ENCODE assay signal across 25 cellular contexts in genomic region chr9:37410354-37410861, GRCh38. TPM values are rescaled to one million over a fixed set of nuclear protein-coding genes. Genes with fewer than 3 reads are reported as not detected.
A peak's percentile ranks its signal among the peaks of the same experiment; 100 is the strongest.
DNase-seq lines count a peak whose midpoint lies in the region; FAIRE-seq and TF ChIP-seq lines count a peak whose summit lies in the region.
"Had no signal": no experiment of that assay in that cellular context is flagged by ENCODE, and none has a peak within 500 bp of the region (broad histone marks: within the 10 kb centered on the region; RNA-seq: fewer than 3 reads in every experiment).

No MANE protein-coding gene starts in this region.

- H3K9me2 ChIP-seq in Karpas-422 (replicated peaks; ENCODE audit: insufficient read depth, low read length): no peaks in the 10 kb centered on the region

- H4K5ac ChIP-seq in H1 (ENCODE audit: insufficient read length, low read depth, low read length): no peak overlapping the region

- H2AK5ac ChIP-seq in H1 (ENCODE audit: low read depth, low read length): no peak overlapping the region

- WGBS in H1 (ENCODE audit: extremely low coverage in 1 of 2, insufficient coverage in 1 of 2, insufficient read length in 1 of 2, insufficient replicate concordance in 2 of 2, low coverage in 1 of 2, low lambda C conversion rate in 2 of 2, missing lambda C conversion rate in 1 of 2), 2 experiments: 96% methylated on average over 9 of the region's 9 CpGs; no CpG with 5 or more reads in 1 of the 2 experiments
- 87 to 88% methylated on average over 9 of the region's 9 CpGs for WGBS in tibial nerve, 2 donors

- H3K36me3 ChIP-seq in BLaER1 (no peaks in the 10 kb centered on the region), GM06990 (ENCODE audit: control insufficient read depth, insufficient read depth, low read length) (no peaks in the 10 kb centered on the region), Karpas-422 (ENCODE audit: insufficient read depth, low read length) (no peaks in the 10 kb centered on the region), H1 (ENCODE audit: control insufficient read depth in 2 of 4, insufficient read depth in 4 of 4, low read length in 3 of 4) (no peaks in the 10 kb centered on the region), tibial nerve (no peaks in the 10 kb centered on the region)
- H3K36me3 ChIP-seq: left lung, MG63, sigmoid colon, thoracic aorta had no signal

- H4K91ac ChIP-seq in H1 (replicated peaks; ENCODE audit: insufficient read length, low read length): no peak overlapping the region

- no peak overlapping the region for H3K56ac ChIP-seq in H1 (replicated peaks; ENCODE audit: insufficient read length, low read depth, low read length)

- TF ChIP-seq POLR2A in H1 (IDR thresholded peaks at IDR 0.05; ENCODE audit: control extremely low read depth in 1 of 2, low read depth in 2 of 2, low read length in 2 of 2) (no peak), tibial nerve (IDR thresholded peaks at IDR 0.05) (no peak)

- H3K27ac ChIP-seq in BLaER1 (peak overlapping the region; percentile 82), Karpas-422 (ENCODE audit: low read length) (peak overlapping the region; percentile 99), H1 (ENCODE audit: low read depth, low read length) (0 out of 2 replicates have a peak overlapping the region, but pooled peaks have one; percentile 20), tibial nerve (no peak overlapping the region)
- H3K27ac ChIP-seq: left lung, parathyroid adenoma, sigmoid colon, thoracic aorta had no signal

- H2BK15ac ChIP-seq in H1 (ENCODE audit: low read length): no peak overlapping the region

- peaks cover 95% of the 10 kb centered on the region for H3K4me1 ChIP-seq in BLaER1
- H3K4me1 ChIP-seq in Karpas-422 (ENCODE audit: low read length): peaks cover 89% of the 10 kb centered on the region
- peaks cover 0 to 17% (median 9%) of the 10 kb centered on the region in 4 experiments; a peak in 6 of 7 replicates for H3K4me1 ChIP-seq in H1 (replicated peaks in 1 of 4; ENCODE audit: control insufficient read depth in 3 of 4, insufficient read depth in 4 of 4, low read length in 3 of 4)
- peaks cover 0 to 11% (median 4%) of the 10 kb centered on the region in 4 donors for H3K4me1 ChIP-seq in tibial nerve
- H3K4me1 ChIP-seq: parathyroid adenoma had no signal

- no peak for FAIRE-seq in H1 (lab: Jason Lieb, UNC)
- FAIRE-seq: colon, frontal cortex, H54 had no signal

- H3K4me2 ChIP-seq in BLaER1 (peak overlapping the region; percentile 75), Karpas-422 (ENCODE audit: low read depth, low read length, poor library complexity, severe bottlenecking) (peak overlapping the region; percentile 58), H1 (ENCODE audit: insufficient read depth in 1 of 2, low read depth in 2 of 2, low read length in 2 of 2) (no peak overlapping the region)

- H2BK120ac ChIP-seq in H1 (replicated peaks; ENCODE audit: low read depth, low read length): no peak overlapping the region

- no peak overlapping the region for H3K4me3 ChIP-seq in BLaER1
- peak overlapping the region; percentile 19 for H3K4me3 ChIP-seq in GM06990 (replicated peaks; ENCODE audit: low read depth, low read length)
- H3K4me3 ChIP-seq in Karpas-422 (ENCODE audit: low read length): peak overlapping the region; percentile 45; the same call in 1 of the 2 replicates
- H3K4me3 ChIP-seq in H1 (ENCODE audit: extremely low read depth in 1 of 4, insufficient read depth in 2 of 4, low read depth in 3 of 4, low read length in 4 of 4): no peak overlapping the region
- no peak overlapping the region for H3K4me3 ChIP-seq in tibial nerve
- H3K4me3 ChIP-seq: left lung, MG63, sigmoid colon, thoracic aorta had no signal

- H3K18ac ChIP-seq in H1 (ENCODE audit: extremely low read depth, low read length): no peak overlapping the region; the same call in 1 of the 2 replicates

- H3K79me1 ChIP-seq in H1 (ENCODE audit: low read depth, low read length): no peaks in the 10 kb centered on the region

- no peaks in the 10 kb centered on the region for H3K9me3 ChIP-seq in BLaER1
- no peaks in the 10 kb centered on the region for H3K9me3 ChIP-seq in Karpas-422 (ENCODE audit: low read length)
- H3K9me3 ChIP-seq in H1 (ENCODE audit: insufficient read depth in 2 of 2, low read depth in 1 of 2, low read length in 1 of 2): no peaks in the 10 kb centered on the region
- no peaks in the 10 kb centered on the region for H3K9me3 ChIP-seq in tibial nerve
- H3K9me3 ChIP-seq: left lung, MG63, sigmoid colon, thoracic aorta had no signal

- no peak overlapping the region for H2BK5ac ChIP-seq in H1 (ENCODE audit: low read depth, low read length)

- H2BK20ac ChIP-seq in H1 (ENCODE audit: low read length): 0 out of 2 replicates have a peak overlapping the region, but pooled peaks have one; percentile 61

- H3K27me3 ChIP-seq in BLaER1 (no peaks in the 10 kb centered on the region), GM06990 (replicated peaks; ENCODE audit: control insufficient read depth, insufficient read depth, low read length) (no peaks in the 10 kb centered on the region), Karpas-422 (ENCODE audit: low read length) (no peaks in the 10 kb centered on the region), H1 (replicated peaks in 1 of 4; ENCODE audit: control insufficient read depth in 3 of 4, extremely low read depth in 1 of 4, insufficient read depth in 3 of 4, low read length in 3 of 4) (no peaks in the 10 kb centered on the region), tibial nerve (no peaks in the 10 kb centered on the region)
- H3K27me3 ChIP-seq: left lung, MG63, sigmoid colon had no signal

- POLR2A ChIA-PET in H1 (lab: Charles Lee; ENCODE audit: partially characterized antibody): interaction anchor here (0.6 to 1.8 kb wide), 6 partner anchors 17 to 55 kb away, joined by 3 to 10 read pairs (median 4); partner anchors contain the start of gene ZBTB5

- H2AFZ ChIP-seq in Karpas-422 (ENCODE audit: low read length) (0 out of 2 replicates have a peak overlapping the region, but pooled peaks have one; percentile 1), H1 (ENCODE audit: low read length) (0 out of 2 replicates have a peak overlapping the region, but pooled peaks have one; percentile 55)
- H2AFZ ChIP-seq: parathyroid adenoma had no signal

- DNase-seq in GM06990 (ENCODE audit: extremely low read depth, insufficient read length) (peak; percentile 69), Karpas-422 (peak; percentile 75), H1 (ENCODE audit: low read depth in 1 of 2, low spot score in 2 of 2) (no peak), NCI-H510A treated with DMSO at 0.1 percent for 48 hours (lab: John Stamatoyannopoulos, UW) (no peak), tibial nerve (ENCODE audit: low spot score in 2 of 2) (no peak), HT-29 (ENCODE audit: low spot score) (no peak)
- DNase-seq: activated CD4-positive, alpha-beta T cell treated with anti-CD3 and anti-CD28 coated beads, Interleukin-2, amount 10 ng/mL, durations not matched to agents 7 days and 5 days; activated CD8-positive, alpha-beta memory T cell treated with anti-CD3 and anti-CD28 coated beads, Interleukin-2, amount 50 U/mL, for 4 hours; activated gamma-delta T cell treated with Interleukin-2 at 50 U/mL for 16 hours; CD4-positive, alpha-beta T cell; DMS153; effector memory CD8-positive, alpha-beta T cell; hippocampal formation; left lung; midbrain; NCI-H1436; NCI-H510A; sigmoid colon had no signal

- peak overlapping the region; percentile 39; the same call in 1 of the 2 replicates for H2BK12ac ChIP-seq in H1 (ENCODE audit: low read depth, low read length)

- H3K14ac ChIP-seq in H1 (ENCODE audit: insufficient read length): no peak overlapping the region

- H3K4ac ChIP-seq in H1 (replicated peaks; ENCODE audit: insufficient read length, low read depth, low read length): no peak overlapping the region

- TF ChIP-seq CTCF in GM06990 (IDR thresholded peaks at IDR 0.05; ENCODE audit: insufficient read depth, low read length, poor library complexity, severe bottlenecking): no peak
- TF ChIP-seq CTCF in H1 (IDR thresholded peaks at IDR 0.05; ENCODE audit: control extremely low read depth in 1 of 3, insufficient read depth in 1 of 3, low read depth in 1 of 3, low read length in 3 of 3): no peak
- no peak for TF ChIP-seq CTCF in tibial nerve (IDR thresholded peaks at IDR 0.05)

- no peaks in the 10 kb centered on the region; the same call in 1 of the 2 replicates for H3K23me2 ChIP-seq in H1 (ENCODE audit: low read depth, low read length)

- no peak overlapping the region for H3K23ac ChIP-seq in H1 (ENCODE audit: insufficient read length)

- H4K20me1 ChIP-seq in BLaER1: no peaks in the 10 kb centered on the region
- no peaks in the 10 kb centered on the region for H4K20me1 ChIP-seq in Karpas-422 (ENCODE audit: insufficient read depth, low read depth, low read length)
- H4K20me1 ChIP-seq in H1 (replicated peaks in 1 of 2; ENCODE audit: control insufficient read depth in 1 of 2, insufficient read depth in 2 of 2, low read length in 2 of 2): no peaks in the 10 kb centered on the region

- H3K9ac ChIP-seq in BLaER1 (peak overlapping the region; percentile 64), Karpas-422 (ENCODE audit: low read length) (peak overlapping the region; percentile 72), H1 (replicated peaks in 1 of 4; ENCODE audit: extremely low read depth in 1 of 4, low read depth in 3 of 4, low read length in 3 of 4) (no peak overlapping the region)
- H3K9ac ChIP-seq: parathyroid adenoma had no signal

- peak overlapping the region; percentile 82; the same call in 1 of the 2 replicates for H4K8ac ChIP-seq in H1 (ENCODE audit: extremely low read depth, insufficient read depth, low read length)

- H3K79me2 ChIP-seq in Karpas-422 (ENCODE audit: low read length) (no peaks in the 10 kb centered on the region), H1 (ENCODE audit: control insufficient read depth in 1 of 2, insufficient read depth in 2 of 2, low read length in 2 of 2) (no peaks in the 10 kb centered on the region)
- H3K79me2 ChIP-seq: parathyroid adenoma had no signal

- CTCF ChIA-PET in H1 (lab: Charles Lee; ENCODE audit: partially characterized antibody): interaction anchor here (0.7 to 3.6 kb wide), 30 partner anchors 8 to 538 kb away, joined by 3 to 28 read pairs (median 5); partner anchors contain the start of gene GRHPR

- no peak for TF ChIP-seq RAD21 in H1 (IDR thresholded peaks at IDR 0.05 in 1 of 2, conservative IDR thresholded peaks at IDR 0.05 in 1 of 2; ENCODE audit: low read depth in 2 of 2, low read length in 2 of 2)

- TF ChIP-seq EP300 in H1 (IDR thresholded peaks at IDR 0.05; ENCODE audit: borderline replicate concordance in 1 of 2, low read depth in 2 of 2, low read length in 2 of 2) (no peak), tibial nerve (IDR thresholded peaks at IDR 0.05) (no peak)

RNA-seq across cellular contexts. Expression of gene GRHPR, which starts 12.1 kb away (rescaled TPM):
- total RNA-seq in Karpas-422 (2014; rRNA removed; shearing (Covaris generic); ENCODE audit: low replicate concordance): 234 and 345 TPM in 2 replicates
- 97.0 and 98.1 TPM in 2 replicates for total RNA-seq in H1 (2021; fragmentation: NEBNext Ultra II Directional; extraction: Animal tissue kit (Norgen Biotek cat#: 25700))
- 201 and 246 TPM in 2 replicates for polyA plus RNA-seq in H1 (2011; rRNA removed)
- polyA plus RNA-seq in H1 (2011; cell fraction: cytosol; rRNA removed): 235 TPM
- polyA plus RNA-seq in H1 (2011; cell fraction: nucleus; rRNA removed): 195 TPM
- polyA plus RNA-seq in H1 (2012, experiment 1 of 2): 100 to 150 TPM (median 142 TPM) in 4 replicates
- 127 TPM for polyA plus RNA-seq in H1 (2012, experiment 2 of 2)
- 94.7 TPM for polyA plus RNA-seq in H1 (2013, experiment 1 of 2)
- polyA plus RNA-seq in H1 (2013, experiment 2 of 2): 91.3 TPM
- polyA minus RNA-seq in H1 (2011; rRNA and poly(A)+ RNA removed): 108 and 124 TPM in 2 replicates
- 58.4 TPM for polyA minus RNA-seq in H1 (2011; cell fraction: cytosol; rRNA and poly(A)+ RNA removed)
- polyA minus RNA-seq in H1 (2011; cell fraction: nucleus; rRNA and poly(A)+ RNA removed): 64.4 TPM
- 100 to 1,000 TPM; 175 to 250 (median 200) TPM for total RNA-seq in tibial nerve
- total RNA-seq in HT-29 (2014; rRNA removed; shearing (Covaris generic)): 96.7 and 102 TPM in 2 replicates

RNA-seq across cellular contexts. Expression of gene ZBTB5, which starts 54.8 kb away (rescaled TPM):
- 24.6 and 31.3 TPM in 2 replicates for total RNA-seq in Karpas-422 (2014; rRNA removed; shearing (Covaris generic); ENCODE audit: low replicate concordance)
- total RNA-seq in H1 (2021; fragmentation: NEBNext Ultra II Directional; extraction: Animal tissue kit (Norgen Biotek cat#: 25700)): 13.6 and 14.5 TPM in 2 replicates
- 13.3 and 14.0 TPM in 2 replicates for polyA plus RNA-seq in H1 (2011; rRNA removed)
- polyA plus RNA-seq in H1 (2011; cell fraction: cytosol; rRNA removed): 14.8 TPM
- polyA plus RNA-seq in H1 (2011; cell fraction: nucleus; rRNA removed): 16.2 TPM
- 9.6 to 11.4 TPM (median 10.6 TPM) in 4 replicates for polyA plus RNA-seq in H1 (2012, experiment 1 of 2)
- 3.8 TPM for polyA plus RNA-seq in H1 (2012, experiment 2 of 2)
- 9.4 TPM for polyA plus RNA-seq in H1 (2013, experiment 1 of 2)
- 8.5 TPM for polyA plus RNA-seq in H1 (2013, experiment 2 of 2)
- polyA minus RNA-seq in H1 (2011; rRNA and poly(A)+ RNA removed): 40.3 and 41.2 TPM in 2 replicates
- 16.1 TPM for polyA minus RNA-seq in H1 (2011; cell fraction: cytosol; rRNA and poly(A)+ RNA removed)
- 32.7 TPM for polyA minus RNA-seq in H1 (2011; cell fraction: nucleus; rRNA and poly(A)+ RNA removed)
- 10 to 100 TPM in 3 of 4 donors, 1 to 10 TPM in 1; 9.6 to 15.1 (median 13.5) TPM for total RNA-seq in tibial nerve
- 9.0 and 9.3 TPM in 2 replicates for total RNA-seq in HT-29 (2014; rRNA removed; shearing (Covaris generic))

Comparison
In these comparisons a context has a peak if more than half of its experiments do, and no peak if none do; other contexts are left out.
1. H3K27ac ChIP-seq: peak in BLaER1 (single experiment), Karpas-422 (single experiment) and H1 (single experiment); none in tibial nerve (0 of 4).
2. H3K4me2 ChIP-seq: peak in BLaER1 (single experiment) and Karpas-422 (single experiment); none in H1 (0 of 2).
3. H3K4me3 ChIP-seq: peak in GM06990 (single experiment) and Karpas-422 (single experiment); none in BLaER1 (single experiment), H1 (0 of 4) and tibial nerve (0 of 4).
4. H3K9ac ChIP-seq: peak in BLaER1 (single experiment) and Karpas-422 (single experiment); none in H1 (0 of 4).
5. DNase-seq: peak in GM06990 (single experiment) and Karpas-422 (single experiment); none in H1 (0 of 2), NCI-H510A treated with DMSO at 0.1 percent for 48 hours (single experiment), tibial nerve (0 of 2) and HT-29 (single experiment).